ENCODE assay signal across 8 cellular contexts in genomic region chr17:48100591-48101011, GRCh38. TPM values are rescaled to one million over a fixed set of nuclear protein-coding genes. Genes with fewer than 3 reads are reported as not detected.
DNase-seq lines count a peak whose midpoint lies in the region; ATAC-seq and TF ChIP-seq lines count a peak whose summit lies in the region.

No MANE protein-coding gene starts in this region.

- ATAC-seq in activated CD8-positive, alpha-beta T cell treated with anti-CD3 and anti-CD28 coated beads for 36 hours: no peak
- peak; percentile 47 for ATAC-seq in omental fat pad (ENCODE audit: low FRiP score)
- ATAC-seq in GM19395 (IDR thresholded peaks at IDR 0.05; ENCODE audit: unreplicated experiment): no peak

- no peak for TF ChIP-seq CTCF in activated CD8-positive, alpha-beta T cell treated with anti-CD3 and anti-CD28 coated beads for 36 hours (IDR thresholded peaks at IDR 0.05)
- TF ChIP-seq CTCF in omental fat pad (IDR thresholded peaks at IDR 0.05): no peak

- POLR2A ChIA-PET in activated CD8-positive, alpha-beta T cell treated with anti-CD3 and anti-CD28 coated beads for 36 hours (lab: Charles Lee): interaction anchor here (1.0 to 1.3 kb wide), 3 partner anchors 20 to 28 kb away, joined by 3 read pairs; no protein-coding TSS in a partner anchor

- CTCF ChIA-PET in activated CD8-positive, alpha-beta T cell treated with anti-CD3 and anti-CD28 coated beads for 36 hours (lab: Charles Lee): interaction anchor here (1.1 to 5.2 kb wide), 4 partner anchors 21 to 74 kb away, joined by 4 to 31 read pairs (median 4); no protein-coding TSS in a partner anchor

- H3K27me3 Mint-ChIP-seq in activated CD4-positive, alpha-beta T cell treated with anti-CD3 and anti-CD28 coated beads, Interleukin-2, amount 10 ng/mL, durations not matched to agents 24 days and 14 days: no peaks in the 10 kb centered on the region
- no peaks in the 10 kb centered on the region for H3K27me3 Mint-ChIP-seq in activated CD8-positive, alpha-beta T cell treated with anti-CD3 and anti-CD28 coated beads for 36 hours

- DNase-seq in activated CD4-positive, alpha-beta T cell treated with anti-CD3 and anti-CD28 coated beads, Interleukin-2, amount 10 ng/mL, durations not matched to agents 24 days and 14 days: no peak
- DNase-seq in activated CD4-positive, alpha-beta T cell treated with anti-CD3 and anti-CD28 coated beads, Interleukin-2, amount 50 U/mL, for 4 hours: no peak
- peak; percentile 53 for DNase-seq in NCI-H1092 (lab: John Stamatoyannopoulos, UW)
- no peak for DNase-seq in activated CD8-positive, alpha-beta T cell treated with anti-CD3 and anti-CD28 coated beads for 36 hours
- peak; percentile 78 for DNase-seq in glomerular visceral epithelial cell (ENCODE audit: extremely low spot score)
- DNase-seq in omental fat pad (ENCODE audit: low spot score): peak; percentile 31
- no peak for DNase-seq in stimulated activated CD4-positive, alpha-beta T cell treated with anti-CD3 and anti-CD28 coated beads, Interleukin-4, amount 100 ng/mL, for 1 hour

- peaks cover 28% of the 10 kb centered on the region for H3K4me1 Mint-ChIP-seq in activated CD4-positive, alpha-beta T cell treated with anti-CD3 and anti-CD28 coated beads, Interleukin-2, amount 10 ng/mL, durations not matched to agents 24 days and 14 days
- H3K4me1 Mint-ChIP-seq in activated CD8-positive, alpha-beta T cell treated with anti-CD3 and anti-CD28 coated beads for 36 hours (ENCODE audit: low read depth): peaks cover 40% of the 10 kb centered on the region

- H3K27ac Mint-ChIP-seq in activated CD4-positive, alpha-beta T cell treated with anti-CD3 and anti-CD28 coated beads, Interleukin-2, amount 10 ng/mL, durations not matched to agents 24 days and 14 days: peak overlapping the region; percentile 89
- H3K27ac Mint-ChIP-seq in activated CD8-positive, alpha-beta T cell treated with anti-CD3 and anti-CD28 coated beads for 36 hours: peak overlapping the region; percentile 91

- H3K9me3 Mint-ChIP-seq in activated CD4-positive, alpha-beta T cell treated with anti-CD3 and anti-CD28 coated beads, Interleukin-2, amount 10 ng/mL, durations not matched to agents 24 days and 14 days: no peaks in the 10 kb centered on the region
- H3K9me3 Mint-ChIP-seq in activated CD8-positive, alpha-beta T cell treated with anti-CD3 and anti-CD28 coated beads for 36 hours: peaks cover 6% of the 10 kb centered on the region

- peak overlapping the region; percentile 99 for H3K4me3 Mint-ChIP-seq in activated CD4-positive, alpha-beta T cell treated with anti-CD3 and anti-CD28 coated beads, Interleukin-2, amount 10 ng/mL, durations not matched to agents 24 days and 14 days
- peak overlapping the region; percentile 98 for H3K4me3 Mint-ChIP-seq in activated CD8-positive, alpha-beta T cell treated with anti-CD3 and anti-CD28 coated beads for 36 hours

- peaks cover 9% of the 10 kb centered on the region for H3K36me3 Mint-ChIP-seq in activated CD4-positive, alpha-beta T cell treated with anti-CD3 and anti-CD28 coated beads, Interleukin-2, amount 10 ng/mL, durations not matched to agents 24 days and 14 days (ENCODE audit: low read depth)
- peaks cover 5% of the 10 kb centered on the region for H3K36me3 Mint-ChIP-seq in activated CD8-positive, alpha-beta T cell treated with anti-CD3 and anti-CD28 coated beads for 36 hours (ENCODE audit: low read depth)

- intact Hi-C loops in activated CD4-positive, alpha-beta T cell treated with anti-CD3 and anti-CD28 coated beads, Interleukin-2, amount 10 ng/mL, durations not matched to agents 24 days and 14 days (cut with micrococcal nuclease): loop anchor here (1.0 to 10.0 kb wide), 5 partner anchors 52 to 794 kb away; partner anchors contain the start of genes ATP5MC1, HOXB3, HOXB5 and NFE2L1
- intact Hi-C loops in activated CD8-positive, alpha-beta T cell treated with anti-CD3 and anti-CD28 coated beads for 36 hours (cut with micrococcal nuclease): no loop called here

RNA-seq across cellular contexts. Expression of gene CBX1, which starts 0.7 kb away (rescaled TPM):
- 61.3 and 64.6 TPM in 2 replicates for total RNA-seq in activated CD4-positive, alpha-beta T cell treated with anti-CD3 and anti-CD28 coated beads, Interleukin-2, amount 10 ng/mL, durations not matched to agents 24 days and 14 days
- total RNA-seq in activated CD8-positive, alpha-beta T cell treated with anti-CD3 and anti-CD28 coated beads for 36 hours: 10 to 100 TPM; 52.3 to 53.0 TPM
- 10 to 100 TPM; 16.0 to 28.9 (median 24.1) TPM for total RNA-seq in omental fat pad

RNA-seq across cellular contexts. Expression of gene SNX11, which starts 7.0 kb away (rescaled TPM):
- total RNA-seq in activated CD4-positive, alpha-beta T cell treated with anti-CD3 and anti-CD28 coated beads, Interleukin-2, amount 10 ng/mL, durations not matched to agents 24 days and 14 days: 33.3 and 34.9 TPM in 2 replicates
- 10 to 100 TPM; 27.2 to 29.5 TPM for total RNA-seq in activated CD8-positive, alpha-beta T cell treated with anti-CD3 and anti-CD28 coated beads for 36 hours
- 10 to 100 TPM; 10.1 to 19.1 (median 18.4) TPM for total RNA-seq in omental fat pad

RNA-seq across cellular contexts. Expression of gene NFE2L1, which starts 52.4 kb away (rescaled TPM):
- 85.2 and 93.1 TPM in 2 replicates for total RNA-seq in activated CD4-positive, alpha-beta T cell treated with anti-CD3 and anti-CD28 coated beads, Interleukin-2, amount 10 ng/mL, durations not matched to agents 24 days and 14 days
- 10 to 100 TPM; 88.3 to 90.3 TPM for total RNA-seq in activated CD8-positive, alpha-beta T cell treated with anti-CD3 and anti-CD28 coated beads for 36 hours
- 100 to 1,000 TPM; 144 to 255 (median 168) TPM for total RNA-seq in omental fat pad

Comparison
In these comparisons a context has a peak if more than half of its experiments do, and no peak if none do; other contexts are left out.
1. DNase-seq: peak in NCI-H1092 (single experiment), glomerular visceral epithelial cell (single experiment) and omental fat pad (single experiment); none in activated CD4-positive, alpha-beta T cell treated with anti-CD3 and anti-CD28 coated beads, Interleukin-2, amount 10 ng/mL, durations not matched to agents 24 days and 14 days (single experiment), activated CD4-positive, alpha-beta T cell treated with anti-CD3 and anti-CD28 coated beads, Interleukin-2, amount 50 U/mL, for 4 hours (0 of 2), activated CD8-positive, alpha-beta T cell treated with anti-CD3 and anti-CD28 coated beads for 36 hours (single experiment) and stimulated activated CD4-positive, alpha-beta T cell treated with anti-CD3 and anti-CD28 coated beads, Interleukin-4, amount 100 ng/mL, for 1 hour (single experiment).